ENCODE assay signal across 16 cellular contexts in the genomic region with DNA sequence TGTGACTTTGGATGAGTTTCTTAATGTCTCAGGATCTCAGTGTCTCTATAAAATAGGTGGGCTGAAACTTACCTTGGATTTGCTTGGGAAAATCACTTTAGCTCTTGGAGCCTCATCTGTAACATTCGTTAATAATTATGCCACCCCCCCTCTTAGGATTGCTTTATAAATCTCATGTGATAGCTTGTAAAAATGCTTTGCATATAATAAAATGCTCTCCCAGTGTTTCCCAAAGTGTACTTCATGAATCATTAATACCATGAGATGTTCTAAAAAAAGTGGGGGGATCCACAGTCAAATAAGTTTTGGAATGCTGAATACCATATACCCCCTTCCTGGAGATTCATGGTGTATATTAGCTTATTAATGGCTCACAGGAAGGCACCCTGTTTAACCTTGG. TPM values are rescaled to one million over a fixed set of nuclear protein-coding genes. Genes with fewer than 3 reads are reported as not detected.
DNase-seq lines count a peak whose midpoint lies in the region; ATAC-seq and TF ChIP-seq lines count a peak whose summit lies in the region.
"Had no signal": no experiment of that assay in that cellular context is flagged by ENCODE, and none has a peak within 500 bp of the region (broad histone marks: within the 10 kb centered on the region; RNA-seq: fewer than 3 reads in every experiment).

No MANE protein-coding gene starts in this region.

- H3K4me3 ChIP-seq in AG09309 (ENCODE audit: control insufficient read depth, low read depth, low read length) (no peak overlapping the region), MM.1S (ENCODE audit: low read length) (no peak overlapping the region), body of pancreas (no peak overlapping the region), urinary bladder (ENCODE audit: low read depth, low read length) (no peak overlapping the region), transverse colon (no peak overlapping the region)
- H3K4me3 ChIP-seq: GM23248, K562 had no signal

- no peaks in the 10 kb centered on the region for H3K9me2 ChIP-seq in MM.1S (replicated peaks; ENCODE audit: insufficient read depth, low read length)

- H3K36me3 Mint-ChIP-seq in effector memory CD8-positive, alpha-beta T cell (ENCODE audit: insufficient read depth): no peaks in the 10 kb centered on the region

- WGBS in body of pancreas, 2 donors: 40 to 44% methylated on average over 1 of the region's 1 CpG
- 83% methylated on average over 1 of the region's 1 CpG for WGBS in urinary bladder
- 36 to 68% methylated on average over 1 of the region's 1 CpG for WGBS in transverse colon (ENCODE audit: low coverage in 1 of 2), 2 donors

- H3K4me3 Mint-ChIP-seq in effector memory CD8-positive, alpha-beta T cell: no peak overlapping the region
- H3K4me3 Mint-ChIP-seq: CD4-positive, alpha-beta T cell had no signal

- H3K4me1 Mint-ChIP-seq in effector memory CD8-positive, alpha-beta T cell (ENCODE audit: low read depth in 2 of 2): peaks cover 5% of the 10 kb centered on the region in 2 donors

- H3K36me3 ChIP-seq in MM.1S (replicated peaks; ENCODE audit: insufficient read depth, low read length) (no peaks in the 10 kb centered on the region), body of pancreas (replicated peaks in 1 of 2; ENCODE audit: insufficient read depth in 1 of 2, low read depth in 2 of 2) (no peaks in the 10 kb centered on the region), urinary bladder (ENCODE audit: insufficient read depth) (no peaks in the 10 kb centered on the region), transverse colon (no peaks in the 10 kb centered on the region)

- H3K79me2 ChIP-seq in MM.1S (ENCODE audit: low read length): no peaks in the 10 kb centered on the region

- intact Hi-C loops in body of pancreas (cut with DNase I): no loop called here
- intact Hi-C loops in transverse colon (cut with DNase I; ENCODE audit: low total_unique reads): no loop called here

- H3K9me3 Mint-ChIP-seq in effector memory CD8-positive, alpha-beta T cell: no peaks in the 10 kb centered on the region
- H3K9me3 Mint-ChIP-seq: CD4-positive, alpha-beta T cell had no signal

- H3K27me3 ChIP-seq in MM.1S (replicated peaks; ENCODE audit: insufficient read depth, low read length) (no peaks in the 10 kb centered on the region), body of pancreas (no peaks in the 10 kb centered on the region), transverse colon (no peaks in the 10 kb centered on the region)

- ATAC-seq in body of pancreas: peak; percentile 38
- no peak for ATAC-seq in effector memory CD8-positive, alpha-beta T cell (replicated peaks)
- ATAC-seq: K562 had no signal

- no peak overlapping the region for H3K9ac ChIP-seq in MM.1S (ENCODE audit: low read length)
- H3K9ac ChIP-seq: GM23248 had no signal

- no peak overlapping the region for H3K4me2 ChIP-seq in MM.1S (ENCODE audit: low read depth, low read length)

- H4K20me1 ChIP-seq in MM.1S (ENCODE audit: insufficient read depth, low read length): no peaks in the 10 kb centered on the region

- TF ChIP-seq CTCF in AG09309 (IDR thresholded peaks at IDR 0.05; ENCODE audit: control insufficient read depth, insufficient read depth, low read depth, low read length, missing control alignments) (no peak), MM.1S (IDR thresholded peaks at IDR 0.05; ENCODE audit: low read length) (no peak), body of pancreas (IDR thresholded peaks at IDR 0.05) (no peak), transverse colon (IDR thresholded peaks at IDR 0.05) (no peak)

- H3K27ac ChIP-seq in MM.1S (ENCODE audit: low read length): peak overlapping the region; percentile 26; the same call in 1 of the 2 replicates
- peak overlapping the region in 3 of 4 donors; percentile 29 to 69 (median 68) for H3K27ac ChIP-seq in body of pancreas
- H3K27ac ChIP-seq in urinary bladder (ENCODE audit: low read depth): peak overlapping the region; percentile 18
- no peak overlapping the region for H3K27ac ChIP-seq in transverse colon
- H3K27ac ChIP-seq: 22Rv1, GM23248, HL-60 had no signal

- 0 out of 2 replicates have a peak overlapping the region, but pooled peaks have one; percentile 13 for H2AFZ ChIP-seq in MM.1S (ENCODE audit: low read length)
- H2AFZ ChIP-seq: GM23248 had no signal

- TF ChIP-seq POLR2A in body of pancreas (IDR thresholded peaks at IDR 0.05): no peak
- no peak for TF ChIP-seq POLR2A in transverse colon (IDR thresholded peaks at IDR 0.05)

- TF ChIP-seq EP300 in transverse colon (IDR thresholded peaks at IDR 0.05; ENCODE audit: low read depth): no peak

- H3K9me3 ChIP-seq in MM.1S (replicated peaks; ENCODE audit: insufficient read depth, low read length) (no peaks in the 10 kb centered on the region), body of pancreas (no peaks in the 10 kb centered on the region), transverse colon (no peaks in the 10 kb centered on the region)

- no peak overlapping the region for H3K27ac Mint-ChIP-seq in effector memory CD8-positive, alpha-beta T cell
- H3K27ac Mint-ChIP-seq: CD4-positive, alpha-beta T cell had no signal

- peaks cover 18 to 21% of the 10 kb centered on the region in 2 donors for H3K27me3 Mint-ChIP-seq in effector memory CD8-positive, alpha-beta T cell

- in situ Hi-C loops in transverse colon (cut with MboI; ENCODE audit: low pct_ligation_motif_present in 1 of 4, low pct_unique_long_range_greater_than_20kb in 1 of 4, low sequenced_read_pairs in 3 of 4): no loop called here

- peak; percentile 39 for DNase-seq in AG09309 (ENCODE audit: low read depth)
- DNase-seq in MM.1S: no peak
- no peak for DNase-seq in body of pancreas
- no peak for DNase-seq in activated CD4-positive, CD25-positive, alpha-beta regulatory T cell (lab: John Stamatoyannopoulos, UW)
- DNase-seq in transverse colon: no peak
- DNase-seq in effector memory CD8-positive, alpha-beta T cell: no peak
- DNase-seq: C1 segment of cervical spinal cord; CD4-positive, alpha-beta T cell; DMS79; EL; GM23248 had no signal

- H3F3A ChIP-seq in MM.1S (ENCODE audit: insufficient read depth, low read length): no peaks in the 10 kb centered on the region; the same call in 1 of the 2 replicates

- peaks cover 5% of the 10 kb centered on the region; the same call in 1 of the 2 replicates for H3K4me1 ChIP-seq in MM.1S (ENCODE audit: low read length)
- peaks cover 29% of the 10 kb centered on the region for H3K4me1 ChIP-seq in body of pancreas
- H3K4me1 ChIP-seq in urinary bladder (ENCODE audit: insufficient read depth): no peaks in the 10 kb centered on the region
- H3K4me1 ChIP-seq in transverse colon: no peaks in the 10 kb centered on the region

RNA-seq across cellular contexts. Expression of a gene that starts 5.2 kb away (rescaled TPM):
- total RNA-seq in body of pancreas: not detected
- total RNA-seq in urinary bladder: not detected
- polyA plus RNA-seq in urinary bladder: not detected
- total RNA-seq in transverse colon: not detected
- total RNA-seq: A673; CD4-positive, alpha-beta T cell; GM23248; K562 had no signal
- polyA plus RNA-seq: GM23248, K562 had no signal

RNA-seq across cellular contexts. Expression of a gene that starts 22.5 kb away (rescaled TPM):
- total RNA-seq in body of pancreas (1 to 10 TPM in 1 of 2 donors, not detected in 1; 1.6 TPM), urinary bladder (not detected), transverse colon (under 1 TPM in 1 of 4 donors, not detected in 3; 0.48 TPM)
- not detected for polyA plus RNA-seq in urinary bladder
- total RNA-seq: CD4-positive, alpha-beta T cell; GM23248; K562 had no signal
- polyA plus RNA-seq: GM23248, K562 had no signal

RNA-seq across cellular contexts. Expression of a gene that starts 24.1 kb away (rescaled TPM):
- 1 to 10 TPM; 2.3 to 9.6 TPM for total RNA-seq in body of pancreas
- total RNA-seq in urinary bladder: 14.7 TPM
- 0.87 TPM for polyA plus RNA-seq in urinary bladder
- 1 to 10 TPM in 2 of 4 donors, not detected in 2; 1.1 to 2.5 TPM for total RNA-seq in transverse colon
- total RNA-seq: A673; CD4-positive, alpha-beta T cell; GM23248; K562 had no signal
- polyA plus RNA-seq: GM23248, K562 had no signal

RNA-seq across cellular contexts. Expression of a gene that starts 32.4 kb away (rescaled TPM):
- total RNA-seq in body of pancreas: not detected
- total RNA-seq in urinary bladder: not detected
- not detected for polyA plus RNA-seq in urinary bladder
- not detected for total RNA-seq in transverse colon
- total RNA-seq: A673; CD4-positive, alpha-beta T cell; GM23248; K562 had no signal
- polyA plus RNA-seq: GM23248, K562 had no signal

RNA-seq across cellular contexts. Expression of a gene that starts 38.1 kb away (rescaled TPM):
- total RNA-seq in body of pancreas (not detected), urinary bladder (not detected), transverse colon (not detected)
- not detected for polyA plus RNA-seq in urinary bladder
- total RNA-seq: A673; CD4-positive, alpha-beta T cell; GM23248; K562 had no signal
- polyA plus RNA-seq: GM23248, K562 had no signal

Comparison
In these comparisons a context has a peak if more than half of its experiments do, and no peak if none do; other contexts are left out.
1. H3K27ac ChIP-seq: peak in MM.1S (single experiment), body of pancreas (3 of 4) and urinary bladder (single experiment); none in transverse colon (0 of 4).